ENCODE assay signal across 8 cellular contexts in genomic region chr14:75176142-75176820, GRCh38. TPM values are rescaled to one million over a fixed set of nuclear protein-coding genes. Genes with fewer than 3 reads are reported as not detected.
DNase-seq lines count a peak whose midpoint lies in the region; ATAC-seq, FAIRE-seq and TF ChIP-seq lines count a peak whose summit lies in the region.

Gene TMED10, minus strand, starts transcription at chr14:75176612. Its CDS starts 33 bp downstream, at chr14:75176579.

- H3K27me3 Mint-ChIP-seq in central memory CD8-positive, alpha-beta T cell = no peaks in the 10 kb centered on the region

- no peak for FAIRE-seq in kidney (lab: Jason Lieb, UNC)

- H3K27ac ChIP-seq in kidney (ENCODE audit: low read depth in 2 of 2, low read length in 2 of 2) = peak within 1 kb of the TSS; percentile 97

- peaks cover 0 to 11% of the 10 kb centered on the region in 2 donors for H3K4me1 ChIP-seq in kidney (ENCODE audit: control insufficient read depth in 1 of 2, insufficient read depth in 1 of 2, low read depth in 1 of 2, low read length in 2 of 2)

- DNase-seq in SHP77 (lab: John Stamatoyannopoulos, UW) (peak; percentile 84 to 89), SHP77 treated with DMSO at 0.1 percent for 48 hours (lab: John Stamatoyannopoulos, UW) (no peak), NCI-H2107 (lab: John Stamatoyannopoulos, UW) (peak; percentile 85), kidney (peak; percentile 96)
- peak; percentile 89 to 95 for DNase-seq in central memory CD8-positive, alpha-beta T cell (ENCODE audit: low spot score in 2 of 2)
- peak; percentile 92 for DNase-seq in stimulated activated CD4-positive, alpha-beta T cell treated with anti-CD3 and anti-CD28 coated beads, Interleukin-15, amount 100 ng/mL, for 24 hours

- H3K27ac Mint-ChIP-seq in central memory CD8-positive, alpha-beta T cell (ENCODE audit: low read depth) = peak within 1 kb of the TSS; percentile 97

- H3K36me3 Mint-ChIP-seq in central memory CD8-positive, alpha-beta T cell (ENCODE audit: insufficient read depth) = peaks cover 16% of the 10 kb centered on the region

- H3K9me3 ChIP-seq in kidney (ENCODE audit: control insufficient read depth in 1 of 2, low read length in 2 of 2) = no peaks in the 10 kb centered on the region

- peak within 1 kb of the TSS; percentile 88 to 96 for H3K4me3 ChIP-seq in kidney (ENCODE audit: low read length in 2 of 2)

- H3K9ac ChIP-seq in kidney (ENCODE audit: low read length in 2 of 2) = peak within 1 kb of the TSS; percentile 64 to 79

- peaks cover 53% of the 10 kb centered on the region for H3K4me1 Mint-ChIP-seq in central memory CD8-positive, alpha-beta T cell

- peak; percentile 77 for ATAC-seq in HG02885 (IDR thresholded peaks at IDR 0.05; ENCODE audit: poor library complexity, unreplicated experiment)
- ATAC-seq in activated CD4-positive, CD25-positive, alpha-beta regulatory T cell treated with anti-CD3 and anti-CD28 coated beads, Interleukin-2, amount 50 U/mL, for 24 hours = peak; percentile 77 to 79
- ATAC-seq in central memory CD8-positive, alpha-beta T cell (replicated peaks; ENCODE audit: extremely low read depth, poor library complexity, severe bottlenecking) = peak; percentile 83

- intact Hi-C loops in kidney (cut with DNase I) = no loop called here

- no peaks in the 10 kb centered on the region for H3K9me3 Mint-ChIP-seq in central memory CD8-positive, alpha-beta T cell

- H3K4me3 Mint-ChIP-seq in central memory CD8-positive, alpha-beta T cell = peak within 1 kb of the TSS; percentile 94

- H3K36me3 ChIP-seq in kidney (ENCODE audit: control insufficient read depth in 1 of 2, insufficient read depth in 2 of 2, low read length in 2 of 2) = no peaks in the 10 kb centered on the region

- no peak for TF ChIP-seq CTCF in kidney (IDR thresholded peaks at IDR 0.05; ENCODE audit: borderline replicate concordance, extremely low read depth, insufficient read depth)

RNA-seq across cellular contexts. Expression of gene TMED10, which starts in this region (rescaled TPM):
- 401 TPM for total RNA-seq in kidney
- polyA plus RNA-seq in kidney (ENCODE audit: insufficient read depth, low read depth, low replicate concordance) = 222 TPM
